ENCODE assay signal across 1 cellular context in genomic region chr3:47380601-47381316, GRCh38.
TF ChIP-seq lines count a peak whose summit lies in the region.

A gene with protein sequence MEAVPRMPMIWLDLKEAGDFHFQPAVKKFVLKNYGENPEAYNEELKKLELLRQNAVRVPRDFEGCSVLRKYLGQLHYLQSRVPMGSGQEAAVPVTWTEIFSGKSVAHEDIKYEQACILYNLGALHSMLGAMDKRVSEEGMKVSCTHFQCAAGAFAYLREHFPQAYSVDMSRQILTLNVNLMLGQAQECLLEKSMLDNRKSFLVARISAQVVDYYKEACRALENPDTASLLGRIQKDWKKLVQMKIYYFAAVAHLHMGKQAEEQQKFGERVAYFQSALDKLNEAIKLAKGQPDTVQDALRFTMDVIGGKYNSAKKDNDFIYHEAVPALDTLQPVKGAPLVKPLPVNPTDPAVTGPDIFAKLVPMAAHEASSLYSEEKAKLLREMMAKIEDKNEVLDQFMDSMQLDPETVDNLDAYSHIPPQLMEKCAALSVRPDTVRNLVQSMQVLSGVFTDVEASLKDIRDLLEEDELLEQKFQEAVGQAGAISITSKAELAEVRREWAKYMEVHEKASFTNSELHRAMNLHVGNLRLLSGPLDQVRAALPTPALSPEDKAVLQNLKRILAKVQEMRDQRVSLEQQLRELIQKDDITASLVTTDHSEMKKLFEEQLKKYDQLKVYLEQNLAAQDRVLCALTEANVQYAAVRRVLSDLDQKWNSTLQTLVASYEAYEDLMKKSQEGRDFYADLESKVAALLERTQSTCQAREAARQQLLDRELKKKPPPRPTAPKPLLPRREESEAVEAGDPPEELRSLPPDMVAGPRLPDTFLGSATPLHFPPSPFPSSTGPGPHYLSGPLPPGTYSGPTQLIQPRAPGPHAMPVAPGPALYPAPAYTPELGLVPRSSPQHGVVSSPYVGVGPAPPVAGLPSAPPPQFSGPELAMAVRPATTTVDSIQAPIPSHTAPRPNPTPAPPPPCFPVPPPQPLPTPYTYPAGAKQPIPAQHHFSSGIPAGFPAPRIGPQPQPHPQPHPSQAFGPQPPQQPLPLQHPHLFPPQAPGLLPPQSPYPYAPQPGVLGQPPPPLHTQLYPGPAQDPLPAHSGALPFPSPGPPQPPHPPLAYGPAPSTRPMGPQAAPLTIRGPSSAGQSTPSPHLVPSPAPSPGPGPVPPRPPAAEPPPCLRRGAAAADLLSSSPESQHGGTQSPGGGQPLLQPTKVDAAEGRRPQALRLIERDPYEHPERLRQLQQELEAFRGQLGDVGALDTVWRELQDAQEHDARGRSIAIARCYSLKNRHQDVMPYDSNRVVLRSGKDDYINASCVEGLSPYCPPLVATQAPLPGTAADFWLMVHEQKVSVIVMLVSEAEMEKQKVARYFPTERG (N-terminal part only) (plus strand): TSS chr3:47381021. CDS start chr3:47381097, 76 bp downstream.

TF ChIP-seq in HepG2, 621 proteins besides CTCF, POLR2A, EP300 and RAD21 (continued from another document and continues in another):
- TF ChIP-seq ZNF687 (CRISPR knock-in tag; IDR thresholded peaks at IDR 0.05) (peak; percentile 92), ZNF747 (CRISPR knock-in tag; IDR thresholded peaks at IDR 0.05; ENCODE audit: borderline replicate concordance) (peak; percentile 72), ZBTB8A (CRISPR knock-in tag; IDR thresholded peaks at IDR 0.05; ENCODE audit: borderline replicate concordance, low read depth) (0 out of 2 replicates have a peak, but pooled peaks have one; percentile 80), SMARCC2 (IDR thresholded peaks at IDR 0.05) (no peak), ZNF878 (CRISPR knock-in tag; IDR thresholded peaks at IDR 0.05) (peak; percentile 90; the same call in 1 of the 2 replicates), ZNF260 (CRISPR knock-in tag; IDR thresholded peaks at IDR 0.05; ENCODE audit: borderline replicate concordance, low read depth) (peak; percentile 77; the same call in 1 of the 2 replicates), ZNF263 (CRISPR knock-in tag; IDR thresholded peaks at IDR 0.05) (peak; percentile 67), BORCS8-MEF2B (CRISPR knock-in tag; IDR thresholded peaks at IDR 0.05) (peak; percentile 44), ZBTB3 (CRISPR knock-in tag; IDR thresholded peaks at IDR 0.05; ENCODE audit: borderline replicate concordance, low read depth) (0 out of 2 replicates have a peak, but pooled peaks have one; percentile 83), SAP130 (CRISPR knock-in tag; IDR thresholded peaks at IDR 0.05; ENCODE audit: low read depth) (peak; percentile 68), SMAD9 (CRISPR knock-in tag; IDR thresholded peaks at IDR 0.05) (no peak), ZNF446 (CRISPR knock-in tag; IDR thresholded peaks at IDR 0.05) (no peak), DMTF1 (CRISPR knock-in tag; IDR thresholded peaks at IDR 0.05) (0 out of 2 replicates have a peak, but pooled peaks have one; percentile 62), ZNF567 (CRISPR knock-in tag; IDR thresholded peaks at IDR 0.05; ENCODE audit: borderline replicate concordance) (peak; percentile 52; the same call in 1 of the 2 replicates), ZNF704 (CRISPR knock-in tag; IDR thresholded peaks at IDR 0.05; ENCODE audit: borderline replicate concordance) (peak; percentile 32), MIXL1 (CRISPR knock-in tag; IDR thresholded peaks at IDR 0.05) (no peak; the same call in 1 of the 2 replicates), ZEB1 (IDR thresholded peaks at IDR 0.05; ENCODE audit: insufficient replicate concordance, low read depth) (peak; percentile 73), ZNF547 (CRISPR knock-in tag; IDR thresholded peaks at IDR 0.05) (no peak), ZNF101 (CRISPR knock-in tag; IDR thresholded peaks at IDR 0.05; ENCODE audit: borderline replicate concordance, low read depth) (no peak), HCFC1 (IDR thresholded peaks at IDR 0.05; ENCODE audit: low read depth, low read length) (peak; percentile 65; the same call in 1 of the 2 replicates), ZNF468 (CRISPR knock-in tag; IDR thresholded peaks at IDR 0.05) (0 out of 2 replicates have a peak, but pooled peaks have one; percentile 81), ZNF232 (CRISPR knock-in tag; IDR thresholded peaks at IDR 0.05; ENCODE audit: borderline replicate concordance) (peak; percentile 72), ZNF24 (IDR thresholded peaks at IDR 0.05) (no peak), HOXA9 (CRISPR knock-in tag; IDR thresholded peaks at IDR 0.05; ENCODE audit: borderline replicate concordance) (0 out of 2 replicates have a peak, but pooled peaks have one; percentile 37), ZNF329 (CRISPR knock-in tag; IDR thresholded peaks at IDR 0.05; ENCODE audit: low read depth) (0 out of 2 replicates have a peak, but pooled peaks have one; percentile 16), SNAPC2 (CRISPR knock-in tag; IDR thresholded peaks at IDR 0.05) (peak; percentile 84; the same call in 1 of the 2 replicates), ZNF563 (CRISPR knock-in tag; IDR thresholded peaks at IDR 0.05) (peak; percentile 58), ELF4 (CRISPR knock-in tag; IDR thresholded peaks at IDR 0.05; ENCODE audit: borderline replicate concordance) (peak; percentile 69; the same call in 1 of the 2 replicates)
- TF ChIP-seq, protein P1, sequence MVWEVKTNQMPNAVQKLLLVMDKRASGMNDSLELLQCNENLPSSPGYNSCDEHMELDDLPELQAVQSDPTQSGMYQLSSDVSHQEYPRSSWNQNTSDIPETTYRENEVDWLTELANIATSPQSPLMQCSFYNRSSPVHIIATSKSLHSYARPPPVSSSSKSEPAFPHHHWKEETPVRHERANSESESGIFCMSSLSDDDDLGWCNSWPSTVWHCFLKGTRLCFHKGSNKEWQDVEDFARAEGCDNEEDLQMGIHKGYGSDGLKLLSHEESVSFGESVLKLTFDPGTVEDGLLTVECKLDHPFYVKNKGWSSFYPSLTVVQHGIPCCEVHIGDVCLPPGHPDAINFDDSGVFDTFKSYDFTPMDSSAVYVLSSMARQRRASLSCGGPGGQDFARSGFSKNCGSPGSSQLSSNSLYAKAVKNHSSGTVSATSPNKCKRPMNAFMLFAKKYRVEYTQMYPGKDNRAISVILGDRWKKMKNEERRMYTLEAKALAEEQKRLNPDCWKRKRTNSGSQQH (CRISPR knock-in tag; IDR thresholded peaks at IDR 0.05; ENCODE audit: low read depth): peak; percentile 68; the same call in 1 of the 2 replicates
- TF ChIP-seq, protein P2, sequence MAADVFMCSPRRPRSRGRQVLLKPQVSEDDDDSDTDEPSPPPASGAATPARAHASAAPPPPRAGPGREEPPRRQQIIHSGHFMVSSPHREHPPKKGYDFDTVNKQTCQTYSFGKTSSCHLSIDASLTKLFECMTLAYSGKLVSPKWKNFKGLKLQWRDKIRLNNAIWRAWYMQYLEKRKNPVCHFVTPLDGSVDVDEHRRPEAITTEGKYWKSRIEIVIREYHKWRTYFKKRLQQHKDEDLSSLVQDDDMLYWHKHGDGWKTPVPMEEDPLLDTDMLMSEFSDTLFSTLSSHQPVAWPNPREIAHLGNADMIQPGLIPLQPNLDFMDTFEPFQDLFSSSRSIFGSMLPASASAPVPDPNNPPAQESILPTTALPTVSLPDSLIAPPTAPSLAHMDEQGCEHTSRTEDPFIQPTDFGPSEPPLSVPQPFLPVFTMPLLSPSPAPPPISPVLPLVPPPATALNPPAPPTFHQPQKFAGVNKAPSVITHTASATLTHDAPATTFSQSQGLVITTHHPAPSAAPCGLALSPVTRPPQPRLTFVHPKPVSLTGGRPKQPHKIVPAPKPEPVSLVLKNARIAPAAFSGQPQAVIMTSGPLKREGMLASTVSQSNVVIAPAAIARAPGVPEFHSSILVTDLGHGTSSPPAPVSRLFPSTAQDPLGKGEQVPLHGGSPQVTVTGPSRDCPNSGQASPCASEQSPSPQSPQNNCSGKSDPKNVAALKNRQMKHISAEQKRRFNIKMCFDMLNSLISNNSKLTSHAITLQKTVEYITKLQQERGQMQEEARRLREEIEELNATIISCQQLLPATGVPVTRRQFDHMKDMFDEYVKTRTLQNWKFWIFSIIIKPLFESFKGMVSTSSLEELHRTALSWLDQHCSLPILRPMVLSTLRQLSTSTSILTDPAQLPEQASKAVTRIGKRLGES (CRISPR knock-in tag; IDR thresholded peaks at IDR 0.05; ENCODE audit: borderline replicate concordance): no peak
- TF ChIP-seq, protein P3, sequence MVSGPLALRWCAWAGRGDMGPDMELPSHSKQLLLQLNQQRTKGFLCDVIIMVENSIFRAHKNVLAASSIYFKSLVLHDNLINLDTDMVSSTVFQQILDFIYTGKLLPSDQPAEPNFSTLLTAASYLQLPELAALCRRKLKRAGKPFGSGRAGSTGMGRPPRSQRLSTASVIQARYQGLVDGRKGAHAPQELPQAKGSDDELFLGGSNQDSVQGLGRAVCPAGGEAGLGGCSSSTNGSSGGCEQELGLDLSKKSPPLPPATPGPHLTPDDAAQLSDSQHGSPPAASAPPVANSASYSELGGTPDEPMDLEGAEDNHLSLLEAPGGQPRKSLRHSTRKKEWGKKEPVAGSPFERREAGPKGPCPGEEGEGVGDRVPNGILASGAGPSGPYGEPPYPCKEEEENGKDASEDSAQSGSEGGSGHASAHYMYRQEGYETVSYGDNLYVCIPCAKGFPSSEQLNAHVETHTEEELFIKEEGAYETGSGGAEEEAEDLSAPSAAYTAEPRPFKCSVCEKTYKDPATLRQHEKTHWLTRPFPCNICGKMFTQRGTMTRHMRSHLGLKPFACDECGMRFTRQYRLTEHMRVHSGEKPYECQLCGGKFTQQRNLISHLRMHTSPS (CRISPR knock-in tag; IDR thresholded peaks at IDR 0.05; ENCODE audit: low read depth): peak; percentile 10
- TF ChIP-seq, protein P4, sequence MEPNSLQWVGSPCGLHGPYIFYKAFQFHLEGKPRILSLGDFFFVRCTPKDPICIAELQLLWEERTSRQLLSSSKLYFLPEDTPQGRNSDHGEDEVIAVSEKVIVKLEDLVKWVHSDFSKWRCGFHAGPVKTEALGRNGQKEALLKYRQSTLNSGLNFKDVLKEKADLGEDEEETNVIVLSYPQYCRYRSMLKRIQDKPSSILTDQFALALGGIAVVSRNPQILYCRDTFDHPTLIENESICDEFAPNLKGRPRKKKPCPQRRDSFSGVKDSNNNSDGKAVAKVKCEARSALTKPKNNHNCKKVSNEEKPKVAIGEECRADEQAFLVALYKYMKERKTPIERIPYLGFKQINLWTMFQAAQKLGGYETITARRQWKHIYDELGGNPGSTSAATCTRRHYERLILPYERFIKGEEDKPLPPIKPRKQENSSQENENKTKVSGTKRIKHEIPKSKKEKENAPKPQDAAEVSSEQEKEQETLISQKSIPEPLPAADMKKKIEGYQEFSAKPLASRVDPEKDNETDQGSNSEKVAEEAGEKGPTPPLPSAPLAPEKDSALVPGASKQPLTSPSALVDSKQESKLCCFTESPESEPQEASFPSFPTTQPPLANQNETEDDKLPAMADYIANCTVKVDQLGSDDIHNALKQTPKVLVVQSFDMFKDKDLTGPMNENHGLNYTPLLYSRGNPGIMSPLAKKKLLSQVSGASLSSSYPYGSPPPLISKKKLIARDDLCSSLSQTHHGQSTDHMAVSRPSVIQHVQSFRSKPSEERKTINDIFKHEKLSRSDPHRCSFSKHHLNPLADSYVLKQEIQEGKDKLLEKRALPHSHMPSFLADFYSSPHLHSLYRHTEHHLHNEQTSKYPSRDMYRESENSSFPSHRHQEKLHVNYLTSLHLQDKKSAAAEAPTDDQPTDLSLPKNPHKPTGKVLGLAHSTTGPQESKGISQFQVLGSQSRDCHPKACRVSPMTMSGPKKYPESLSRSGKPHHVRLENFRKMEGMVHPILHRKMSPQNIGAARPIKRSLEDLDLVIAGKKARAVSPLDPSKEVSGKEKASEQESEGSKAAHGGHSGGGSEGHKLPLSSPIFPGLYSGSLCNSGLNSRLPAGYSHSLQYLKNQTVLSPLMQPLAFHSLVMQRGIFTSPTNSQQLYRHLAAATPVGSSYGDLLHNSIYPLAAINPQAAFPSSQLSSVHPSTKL (CRISPR knock-in tag; IDR thresholded peaks at IDR 0.05): peak; percentile 13; the same call in 1 of the 2 replicates
